12 cellular contexts compared by ENCODE assay signal in the genomic region with DNA sequence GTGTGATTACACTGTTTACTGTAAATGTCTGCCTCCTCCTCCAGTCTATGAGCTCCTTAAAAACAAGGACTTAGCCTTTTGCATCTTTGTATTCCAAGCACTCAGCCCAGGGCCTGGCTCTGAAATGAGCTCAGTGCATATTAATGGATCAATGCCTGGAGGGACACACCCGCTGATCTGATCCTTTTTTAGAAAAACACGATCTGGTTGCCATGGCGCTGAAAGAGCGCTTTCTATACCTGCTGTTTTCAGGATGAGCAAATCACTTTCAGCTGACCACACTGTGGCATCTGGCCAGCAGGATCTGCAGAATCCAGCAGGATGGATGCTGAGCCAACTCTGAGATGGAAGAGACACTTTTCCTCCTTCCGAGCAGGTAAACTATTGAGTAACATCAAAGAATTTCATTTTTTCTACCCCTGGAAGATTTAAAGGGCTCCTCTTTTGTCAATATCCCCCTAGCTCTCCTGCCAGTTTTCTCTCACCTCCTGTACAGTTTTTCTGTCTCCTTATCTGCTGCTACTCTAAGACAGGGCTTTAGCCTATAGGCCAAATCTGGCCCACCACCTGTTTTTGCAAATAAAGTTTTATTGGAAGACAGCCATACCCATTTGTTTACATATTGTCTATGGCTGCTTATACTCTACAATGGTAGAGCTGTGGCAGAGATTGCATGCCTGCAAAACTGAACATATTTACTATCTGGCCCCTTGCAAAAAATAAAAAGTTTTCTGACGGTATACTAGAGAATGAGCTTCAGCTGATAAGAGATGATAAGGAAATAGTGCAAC. TPM values are rescaled to one million over a fixed set of nuclear protein-coding genes. Genes with fewer than 3 reads are reported as not detected.
A peak's percentile ranks its signal among the peaks of the same experiment; 100 is the strongest.
DNase-seq lines count a peak whose midpoint lies in the region; ATAC-seq, FAIRE-seq and TF ChIP-seq lines count a peak whose summit lies in the region.
"Had no signal": no experiment of that assay in that cellular context is flagged by ENCODE, and none has a peak within 500 bp of the region (broad histone marks: within the 10 kb centered on the region; RNA-seq: fewer than 3 reads in every experiment).

No MANE protein-coding gene starts in this region.

- H3K4me2 ChIP-seq in astrocyte (ENCODE audit: low read length) = peak overlapping the region; percentile 23

- H3K4me3 Mint-ChIP-seq in astrocyte (ENCODE audit: unreplicated experiment) = no peak overlapping the region
- H3K4me3 Mint-ChIP-seq in natural killer cell treated with Interleukin-12 subunit alpha and Interleukin-12 subunit beta and Interleukin-15 and Interleukin-18, amount 100 ng/mL, for 72 hours = no peak overlapping the region

- no peak for FAIRE-seq in astrocyte (lab: Jason Lieb, UNC)
- FAIRE-seq: endometrium, TTC549 had no signal

- H3K9ac ChIP-seq in astrocyte (ENCODE audit: low read length) (no peak overlapping the region), iPS-18a (ENCODE audit: low read length) (peak overlapping the region; percentile 38)

- H3K36me3 ChIP-seq in astrocyte (ENCODE audit: insufficient read depth, low read length) (no peaks in the 10 kb centered on the region), iPS-18a (ENCODE audit: control insufficient read depth, low read depth, low read length) (no peaks in the 10 kb centered on the region), A673 (ENCODE audit: insufficient read depth, low read length, poor library complexity, severe bottlenecking) (no peaks in the 10 kb centered on the region)

- H3K4me1 ChIP-seq in astrocyte (ENCODE audit: insufficient read depth, low read length) = peaks cover 3% of the 10 kb centered on the region
- H3K4me1 ChIP-seq in iPS-18a (ENCODE audit: control insufficient read depth, low read depth, low read length) = peaks cover 15% of the 10 kb centered on the region
- no peaks in the 10 kb centered on the region for H3K4me1 ChIP-seq in A673 (ENCODE audit: insufficient read depth, low read length, poor library complexity, severe bottlenecking)

- no peaks in the 10 kb centered on the region for H3K79me2 ChIP-seq in astrocyte (ENCODE audit: insufficient read depth, low read length)

- no peak for TF ChIP-seq CTCF in astrocyte (IDR thresholded peaks at IDR 0.05; ENCODE audit: insufficient read depth, low read depth, low read length)
- TF ChIP-seq CTCF in A673 (conservative IDR thresholded peaks at IDR 0.05; ENCODE audit: low read depth, low read length) = no peak

- H3K4me3 ChIP-seq in astrocyte (ENCODE audit: insufficient read depth, low read depth, low read length) = no peak overlapping the region
- H3K4me3 ChIP-seq in iPS-18a (ENCODE audit: low read length) = peak overlapping the region; percentile 16
- no peak overlapping the region for H3K4me3 ChIP-seq in A673 (ENCODE audit: low read depth, low read length, poor library complexity, severe bottlenecking)
- H3K4me3 ChIP-seq: right lobe of liver had no signal

- no peak overlapping the region for H3K27ac Mint-ChIP-seq in astrocyte (ENCODE audit: unreplicated experiment)
- no peak overlapping the region for H3K27ac Mint-ChIP-seq in natural killer cell treated with Interleukin-12 subunit alpha and Interleukin-12 subunit beta and Interleukin-15 and Interleukin-18, amount 100 ng/mL, for 72 hours

- peak; percentile 99 for DNase-seq in COR-L47 (lab: John Stamatoyannopoulos, UW)
- peak; percentile 49 for DNase-seq in NCI-H2029 treated with DMSO at 0.1 percent for 48 hours (lab: John Stamatoyannopoulos, UW)
- DNase-seq in astrocyte (ENCODE audit: low read depth) = peak; percentile 61
- no peak for DNase-seq in Right ventricle myocardium superior
- DNase-seq in A673 (ENCODE audit: low spot score) = no peak
- DNase-seq in natural killer cell treated with Interleukin-12 subunit alpha and Interleukin-12 subunit beta and Interleukin-15 and Interleukin-18, amount 100 ng/mL, for 72 hours (ENCODE audit: low spot score) = no peak
- no peak for DNase-seq in T-helper 1 cell
- DNase-seq: left ventricle myocardium superior, right lobe of liver had no signal

- H3K27me3 ChIP-seq in astrocyte (ENCODE audit: insufficient read depth, low read length) = no peaks in the 10 kb centered on the region
- H3K27me3 ChIP-seq in iPS-18a (ENCODE audit: control insufficient read depth, insufficient read depth, low read length) = no peaks in the 10 kb centered on the region
- H3K27me3 ChIP-seq in A673 (replicated peaks; ENCODE audit: insufficient read depth, low read depth, low read length, poor library complexity) = no peaks in the 10 kb centered on the region
- H3K27me3 ChIP-seq: right lobe of liver had no signal

- no peaks in the 10 kb centered on the region for H3K9me3 Mint-ChIP-seq in astrocyte (ENCODE audit: unreplicated experiment)
- no peaks in the 10 kb centered on the region for H3K9me3 Mint-ChIP-seq in natural killer cell treated with Interleukin-12 subunit alpha and Interleukin-12 subunit beta and Interleukin-15 and Interleukin-18, amount 100 ng/mL, for 72 hours

- intact Hi-C loops in Right ventricle myocardium superior (cut with DNase I) (no loop called here), A673 (cut with micrococcal nuclease; ENCODE audit: unreplicated experiment) (no loop called here)

- ATAC-seq in Right ventricle myocardium superior (ENCODE audit: poor library complexity) = no peak
- ATAC-seq in natural killer cell treated with Interleukin-12 subunit alpha and Interleukin-12 subunit beta and Interleukin-15 and Interleukin-18, amount 100 ng/mL, for 72 hours = no peak
- ATAC-seq: left ventricle myocardium superior, right lobe of liver had no signal

- H3K9me3 ChIP-seq in astrocyte (ENCODE audit: insufficient read depth, low read depth, low read length) = no peaks in the 10 kb centered on the region
- no peaks in the 10 kb centered on the region for H3K9me3 ChIP-seq in iPS-18a (ENCODE audit: control insufficient read depth, low read depth, low read length)
- no peaks in the 10 kb centered on the region for H3K9me3 ChIP-seq in A673 (ENCODE audit: low read depth, low read length, poor library complexity, severe bottlenecking)
- H3K9me3 ChIP-seq: right lobe of liver had no signal

- H3K27me3 Mint-ChIP-seq in astrocyte (ENCODE audit: low read depth, unreplicated experiment) = no peaks in the 10 kb centered on the region
- no peaks in the 10 kb centered on the region for H3K27me3 Mint-ChIP-seq in natural killer cell treated with Interleukin-12 subunit alpha and Interleukin-12 subunit beta and Interleukin-15 and Interleukin-18, amount 100 ng/mL, for 72 hours

- H3K4me1 Mint-ChIP-seq in astrocyte (ENCODE audit: low read depth, unreplicated experiment) = peaks cover under 1% of the 10 kb centered on the region
- H3K4me1 Mint-ChIP-seq in natural killer cell treated with Interleukin-12 subunit alpha and Interleukin-12 subunit beta and Interleukin-15 and Interleukin-18, amount 100 ng/mL, for 72 hours (ENCODE audit: low read depth in 2 of 2) = no peaks in the 10 kb centered on the region

- no peak overlapping the region for H2AFZ ChIP-seq in astrocyte (ENCODE audit: low read depth, low read length)

- POLR2A ChIA-PET in A673 (lab: Charles Lee; ENCODE audit: low non-redundant PET) = no interaction called here

- CTCF ChIA-PET in A673 (lab: Charles Lee) = no interaction called here

- H3K27ac ChIP-seq in astrocyte (ENCODE audit: low read depth, low read length) = no peak overlapping the region
- peak overlapping the region; percentile 81 for H3K27ac ChIP-seq in iPS-18a (ENCODE audit: low read length)
- no peak overlapping the region for H3K27ac ChIP-seq in A673 (ENCODE audit: low read depth, low read length, poor library complexity, severe bottlenecking)
- H3K27ac ChIP-seq: right lobe of liver had no signal

- no TSS peak for BruUV-seq in A673 (replicated peaks; lab: Mats Ljungman, UMichigan)

- H3K36me3 Mint-ChIP-seq in astrocyte (ENCODE audit: low read depth, unreplicated experiment) = peaks cover 21% of the 10 kb centered on the region
- H3K36me3 Mint-ChIP-seq in natural killer cell treated with Interleukin-12 subunit alpha and Interleukin-12 subunit beta and Interleukin-15 and Interleukin-18, amount 100 ng/mL, for 72 hours = no peaks in the 10 kb centered on the region

- H4K20me1 ChIP-seq in astrocyte (ENCODE audit: insufficient read depth, low read length) = no peaks in the 10 kb centered on the region

RNA-seq across cellular contexts. Expression of gene GARS1, which starts 37.6 kb away (rescaled TPM):
- 517 and 564 TPM in 2 replicates for total RNA-seq in astrocyte
- 32.2 TPM for total RNA-seq in Right ventricle myocardium superior
- 294 and 337 TPM in 2 replicates for total RNA-seq in A673 (2021)
- total RNA-seq in natural killer cell treated with Interleukin-12 subunit alpha and Interleukin-12 subunit beta and Interleukin-15 and Interleukin-18, amount 100 ng/mL, for 72 hours = 100 to 1,000 TPM; 178 to 200 TPM

RNA-seq across cellular contexts. Expression of gene GGCT, which starts 52.4 kb away (rescaled TPM):
- 27.7 and 29.6 TPM in 2 replicates for total RNA-seq in astrocyte
- 17.4 TPM for total RNA-seq in Right ventricle myocardium superior
- 63.5 and 66.0 TPM in 2 replicates for total RNA-seq in A673 (2021)
- total RNA-seq in natural killer cell treated with Interleukin-12 subunit alpha and Interleukin-12 subunit beta and Interleukin-15 and Interleukin-18, amount 100 ng/mL, for 72 hours = 10 to 100 TPM; 37.9 to 61.7 TPM

Comparison
In these comparisons a context has a peak if more than half of its experiments do, and no peak if none do; other contexts are left out.
1. DNase-seq: peak in COR-L47 (single experiment), NCI-H2029 treated with DMSO at 0.1 percent for 48 hours (single experiment) and astrocyte (single experiment); none in Right ventricle myocardium superior (single experiment), A673 (single experiment), natural killer cell treated with Interleukin-12 subunit alpha and Interleukin-12 subunit beta and Interleukin-15 and Interleukin-18, amount 100 ng/mL, for 72 hours (single experiment) and T-helper 1 cell (0 of 5).